In genomic region chr6:88376759-88377387, GRCh38 we compare ENCODE assay signal across 1 cellular context.
TF ChIP-seq lines count a peak whose summit lies in the region.

No MANE protein-coding gene starts in this region.

TF ChIP-seq in SK-N-SH, 30 proteins besides CTCF, POLR2A, EP300 and RAD21 (continued from another document):
- TF ChIP-seq NRF1 (IDR thresholded peaks at IDR 0.05; ENCODE audit: low read depth, low read length) (no peak), JUND (IDR thresholded peaks at IDR 0.05) (peak; percentile 77), USF2 (IDR thresholded peaks at IDR 0.05; ENCODE audit: borderline replicate concordance, low read depth, low read length) (no peak), FOXM1 (IDR thresholded peaks at IDR 0.05; ENCODE audit: low read depth) (peak; percentile 52; the same call in 1 of the 2 replicates), RFX5 (IDR thresholded peaks at IDR 0.05; ENCODE audit: low read length) (no peak), ZBTB33 (IDR thresholded peaks at IDR 0.05; ENCODE audit: borderline replicate concordance, low read depth) (0 out of 2 replicates have a peak, but pooled peaks have one; percentile 17), FOSL2 (IDR thresholded peaks at IDR 0.05; ENCODE audit: borderline replicate concordance, low read depth) (peak; percentile 66; the same call in 1 of the 2 replicates), POLR2AphosphoS5 (IDR thresholded peaks at IDR 0.05; ENCODE audit: low read depth, low read length) (peak; percentile 34; the same call in 1 of the 2 replicates), MAX (IDR thresholded peaks at IDR 0.05; ENCODE audit: low read depth) (no peak), TAF1 (IDR thresholded peaks at IDR 0.05; ENCODE audit: borderline replicate concordance, low read depth, low read length) (no peak), TCF12 (IDR thresholded peaks at IDR 0.05) (peak; percentile 84), RXRA (IDR thresholded peaks at IDR 0.05; ENCODE audit: borderline replicate concordance, low read depth) (peak; percentile 90), YY1 (IDR thresholded peaks at IDR 0.05; ENCODE audit: low read depth) (no peak), NFIC (IDR thresholded peaks at IDR 0.05; ENCODE audit: borderline replicate concordance) (peak; percentile 71), MXI1 (IDR thresholded peaks at IDR 0.05; ENCODE audit: low read depth, low read length) (no peak), ELF1 (IDR thresholded peaks at IDR 0.05) (no peak)
TF ChIP-seq in SK-N-SH: peak in this region for 10.
